In genomic region chr7:2629740-2630681, GRCh38 we compare ENCODE assay signal across 12 cellular contexts. TPM values are rescaled to one million over a fixed set of nuclear protein-coding genes. Genes with fewer than 3 reads are reported as not detected.
DNase-seq lines count a peak whose midpoint lies in the region; ATAC-seq and TF ChIP-seq lines count a peak whose summit lies in the region.
"Had no signal": no experiment of that assay in that cellular context is flagged by ENCODE, and none has a peak within 500 bp of the region (broad histone marks: within the 10 kb centered on the region; RNA-seq: fewer than 3 reads in every experiment).

No MANE protein-coding gene starts in this region.

- POLR2A ChIA-PET in PC-3 (lab: Charles Lee; ENCODE audit: unreplicated experiment), result interaction anchor here (0.7 kb wide), 1 partner anchor 21 kb away, joined by 20 read pairs; no protein-coding TSS in a partner anchor

- H4K20me1 ChIP-seq in PC-3 (ENCODE audit: low read length), result 0 out of 2 replicates have a peak, but pooled peaks cover 4% of the 10 kb centered on the region
- peaks cover 28% of the 10 kb centered on the region for H4K20me1 ChIP-seq in smooth muscle cell (ENCODE audit: low read depth)

- H3K79me2 ChIP-seq in PC-3 (ENCODE audit: low read length), result peaks cover 28% of the 10 kb centered on the region
- peaks cover 26% of the 10 kb centered on the region for H3K79me2 ChIP-seq in smooth muscle cell (ENCODE audit: low read depth)

- H3K9ac ChIP-seq in PC-3 (ENCODE audit: low read length) (no peak overlapping the region), smooth muscle cell (ENCODE audit: low read depth) (no peak overlapping the region)

- WGBS in smooth muscle cell (ENCODE audit: low lambda C conversion rate), result 81% methylated on average over 21 of the region's 21 CpGs

- no peak for TF ChIP-seq CTCF in PC-3 (conservative IDR thresholded peaks at IDR 0.05; ENCODE audit: low read depth, low read length)
- TF ChIP-seq CTCF in smooth muscle cell (IDR thresholded peaks at IDR 0.05; ENCODE audit: borderline replicate concordance, insufficient read depth, poor library complexity, severe bottlenecking), result no peak

- H3K9me2 ChIP-seq in PC-3 (replicated peaks; ENCODE audit: low read length), result no peaks in the 10 kb centered on the region

- DNase-seq in HK-2 (ENCODE audit: unreplicated experiment) (peak; percentile 45), PC-3 (peak; percentile 11), glomerular visceral epithelial cell (ENCODE audit: extremely low spot score) (peak; percentile 73), renal cortical epithelial cell (ENCODE audit: low read depth) (peak; percentile 67), left ventricle myocardium superior (no peak), smooth muscle cell (lab: John Stamatoyannopoulos, UW; ENCODE audit: unreplicated experiment) (no peak)
- DNase-seq: central memory CD4-positive, alpha-beta T cell; NCI-H1930; retina had no signal

- H3K36me3 ChIP-seq in PC-3 (ENCODE audit: low read depth, low read length) (no peaks in the 10 kb centered on the region), smooth muscle cell (ENCODE audit: low read depth) (no peaks in the 10 kb centered on the region)

- H3K4me3 ChIP-seq in PC-3 (ENCODE audit: low read length) (no peak overlapping the region), smooth muscle cell (no peak overlapping the region)

- no peak overlapping the region for H2AFZ ChIP-seq in PC-3 (ENCODE audit: low read length)
- no peak overlapping the region for H2AFZ ChIP-seq in smooth muscle cell (ENCODE audit: low read depth)

- ATAC-seq in PC-3 (no peak), HG03432 (IDR thresholded peaks at IDR 0.05; ENCODE audit: unreplicated experiment) (no peak), left ventricle myocardium superior (no peak), GM18861 (IDR thresholded peaks at IDR 0.05; ENCODE audit: unreplicated experiment) (no peak)
- ATAC-seq: activated T-helper 17 cell treated with anti-CD3 and anti-CD28 coated beads, Interleukin-2, amount 50 U/mL, for 72 hours had no signal

- no peak overlapping the region for H3K4me2 ChIP-seq in PC-3 (ENCODE audit: low read length)
- no peak overlapping the region for H3K4me2 ChIP-seq in smooth muscle cell

- intact Hi-C loops in PC-3 (cut with micrococcal nuclease) (loop anchor here (5.0 kb wide), 2 partner anchors 58 to 73 kb away; partner anchors contain the start of genes BRAT1 and IQCE), left ventricle myocardium superior (cut with micrococcal nuclease) (no loop called here)

- H3K27ac ChIP-seq in PC-3 (ENCODE audit: low read length) (no peak overlapping the region), smooth muscle cell (ENCODE audit: low read depth) (no peak overlapping the region)

- no peaks in the 10 kb centered on the region for H3K27me3 ChIP-seq in PC-3 (ENCODE audit: low read length)
- no peaks in the 10 kb centered on the region for H3K27me3 ChIP-seq in smooth muscle cell (ENCODE audit: low read depth)

- no TSS peak for BruUV-seq in PC-3 (replicated peaks; lab: Mats Ljungman, UMichigan)

- no peaks in the 10 kb centered on the region for H3F3A ChIP-seq in PC-3 (ENCODE audit: low read length, unreplicated experiment)
- H3F3A ChIP-seq in smooth muscle cell (ENCODE audit: low read depth), result peaks cover 12% of the 10 kb centered on the region

- H3K9me3 ChIP-seq in PC-3 (ENCODE audit: low read length) (no peaks in the 10 kb centered on the region), smooth muscle cell (replicated peaks; ENCODE audit: low read depth) (no peaks in the 10 kb centered on the region)

- CTCF ChIA-PET in PC-3 (lab: Charles Lee), result no interaction called here

- peaks cover 16% of the 10 kb centered on the region for H3K4me1 ChIP-seq in PC-3 (ENCODE audit: insufficient read depth, low read length)
- H3K4me1 ChIP-seq in smooth muscle cell (ENCODE audit: low read depth), result peaks cover 10% of the 10 kb centered on the region

RNA-seq across cellular contexts. Expression of gene TTYH3, which starts 1.8 kb away (rescaled TPM):
- total RNA-seq in PC-3 (2014; rRNA removed) (25.0 and 41.4 TPM in 2 replicates), renal cortical epithelial cell (52.4 and 163 TPM in 2 replicates), left ventricle myocardium superior (10.5 TPM), smooth muscle cell (42.9 and 51.5 TPM in 2 replicates)
- 153 and 179 TPM in 2 replicates for polyA plus RNA-seq in smooth muscle cell

RNA-seq across cellular contexts. Expression of gene AMZ1, which starts 58.0 kb away (rescaled TPM):
- 0.75 TPM in 1 of 2 replicates, not detected in the other for total RNA-seq in PC-3 (2014; rRNA removed)
- 3.5 and 14.2 TPM in 2 replicates for total RNA-seq in renal cortical epithelial cell
- total RNA-seq in left ventricle myocardium superior, result 0.05 TPM
- 1.1 and 1.4 TPM in 2 replicates for total RNA-seq in smooth muscle cell
- 0.63 and 2.4 TPM in 2 replicates for polyA plus RNA-seq in smooth muscle cell

Comparison
In these comparisons a context has a peak if more than half of its experiments do, and no peak if none do; other contexts are left out.
1. DNase-seq: peak in HK-2 (single experiment), PC-3 (single experiment), glomerular visceral epithelial cell (single experiment) and renal cortical epithelial cell (single experiment); none in left ventricle myocardium superior (single experiment) and smooth muscle cell (single experiment).